In genomic region chr14:76662580-76662979, GRCh38 we compare ENCODE assay signal across 15 cellular contexts.
"Had no signal": no experiment of that assay in that cellular context is flagged by ENCODE, and none has a peak within 500 bp of the region (broad histone marks: within the 10 kb centered on the region; RNA-seq: fewer than 3 reads in every experiment).

No MANE protein-coding gene starts in this region.

- H3K27ac ChIP-seq: esophagus squamous epithelium, gastrocnemius medialis, heart right ventricle, left lung, lower lobe of right lung had no signal

- H3K36me3 ChIP-seq: esophagus squamous epithelium, gastrocnemius medialis, heart right ventricle, left lung, lower lobe of right lung had no signal

- DNase-seq: cortex of kidney; effector CD8-positive, alpha-beta T cell; esophagus squamous epithelium; foreskin fibroblast; foreskin melanocyte; gastrocnemius medialis; glutamatergic neuron; heart right ventricle; hippocampal formation; left cardiac atrium; left lung; left ventricle myocardium superior; lower lobe of right lung; mesenchymal stem cell; mucosa of descending colon had no signal

- ATAC-seq: gastrocnemius medialis, heart right ventricle, left cardiac atrium, left lung, left ventricle myocardium superior, lower lobe of right lung, mucosa of descending colon had no signal

- H3K27me3 ChIP-seq: heart right ventricle, left lung had no signal

- H3K4me3 ChIP-seq: esophagus squamous epithelium, gastrocnemius medialis, heart right ventricle, left lung, lower lobe of right lung, mucosa of descending colon had no signal

- H3K4me1 ChIP-seq: esophagus squamous epithelium, gastrocnemius medialis, heart right ventricle, left lung, lower lobe of right lung had no signal
